ENCODE assay signal across 1 cellular context in genomic region chr12:65929641-65930040, GRCh38.
TF ChIP-seq lines count a peak whose summit lies in the region.

No MANE protein-coding gene starts in this region.

TF ChIP-seq in GM23338, 12 proteins besides CTCF, POLR2A, EP300 and RAD21:
- TF ChIP-seq ETS1 (IDR thresholded peaks at IDR 0.05) (no peak), REST (IDR thresholded peaks at IDR 0.05; ENCODE audit: unreplicated experiment) (no peak), ZNF331 (CRISPR knock-in tag; IDR thresholded peaks at IDR 0.05; ENCODE audit: low read depth) (no peak), EZH2 (IDR thresholded peaks at IDR 0.05; ENCODE audit: low read depth, unreplicated experiment) (no peak), CREB1 (CRISPR knock-in tag; IDR thresholded peaks at IDR 0.05; ENCODE audit: low read depth) (no peak)
